In the genomic region with DNA sequence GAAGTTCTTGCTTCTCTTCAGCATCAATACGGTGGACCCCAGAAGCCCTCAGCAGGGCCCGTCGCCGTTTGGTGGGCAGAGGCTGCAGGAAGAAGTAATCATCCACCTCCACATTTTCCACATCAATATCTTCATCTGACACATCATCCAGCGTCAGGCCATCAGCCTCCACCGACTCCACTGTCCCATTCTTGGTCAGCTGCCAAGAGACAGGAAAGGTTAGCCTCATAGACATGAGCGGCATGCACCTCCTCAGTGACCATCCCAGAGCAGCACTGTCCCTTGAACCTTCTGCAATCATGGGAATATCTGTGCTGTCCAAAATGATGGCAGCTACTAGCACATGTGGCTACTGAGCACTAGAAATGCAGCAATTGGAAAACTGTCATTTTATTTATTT, we compare ENCODE assay signal across 31 cellular contexts.
"Had no signal": no experiment of that assay in that cellular context is flagged by ENCODE, and none has a peak within 500 bp of the region (broad histone marks: within the 10 kb centered on the region; RNA-seq: fewer than 3 reads in every experiment).

No MANE protein-coding gene starts in this region.

- FAIRE-seq: astrocyte had no signal

- H3K4me1 ChIP-seq: adrenal gland, breast epithelium, SJSA1 had no signal

- H3K36me3 Mint-ChIP-seq: activated naive CD4-positive, alpha-beta T cell treated with anti-CD3 and anti-CD28 coated beads, Interleukin-2, amount 50 U/mL, for 72 hours had no signal

- DNase-seq: activated B cell treated with CpG ODN at 0.5 μM for 24 hours; activated CD4-positive, alpha-beta memory T cell treated with anti-CD3 and anti-CD28 coated beads, Interleukin-2, amount 10 ng/mL, durations not matched to agents 7 days and 5 days; activated CD4-positive, alpha-beta T cell treated with anti-CD3 and anti-CD28 coated beads for 1 hour; activated CD4-positive, alpha-beta T cell treated with anti-CD3 and anti-CD28 coated beads, Interleukin-2, amount 50 U/mL, for 1 hour; activated gamma-delta T cell treated with Interleukin-2 at 50 U/mL for 16 hours; activated naive CD4-positive, alpha-beta T cell treated with anti-CD3 and anti-CD28 coated beads for 36 hours; activated T-cell treated with anti-CD3 and anti-CD28 coated beads, Interleukin-2, amount 50 U/mL, for 1 hour; adrenal gland; body of pancreas; Kasumi-1; KBM-7; MG63; NCI-H1048; NCI-H1105 treated with DMSO at 0.1 percent for 48 hours; NCI-H1436; NCI-H1694; NCI-H1930; NCI-H2081 treated with DMSO at 0.1 percent for 48 hours; NCI-H226; NCI-H524 treated with DMSO at 0.1 percent for 48 hours; SHP77 treated with DMSO at 0.1 percent for 48 hours; SK-N-SH; T-helper 2 cell; T-helper 9 cell had no signal

- H3K27ac ChIP-seq: adrenal gland, body of pancreas, breast epithelium, SJSA1, VCaP had no signal

- H3K27me3 Mint-ChIP-seq: activated B cell treated with CpG ODN at 0.5 μM for 24 hours; activated CD4-positive, alpha-beta memory T cell treated with anti-CD3 and anti-CD28 coated beads, Interleukin-2, amount 10 ng/mL, durations not matched to agents 7 days and 5 days had no signal

- H3K27me3 ChIP-seq: adrenal gland, body of pancreas, breast epithelium, MG63, SJSA1 had no signal

- H3K27ac Mint-ChIP-seq: activated B cell treated with CpG ODN at 0.5 μM for 24 hours; activated CD4-positive, alpha-beta memory T cell treated with anti-CD3 and anti-CD28 coated beads, Interleukin-2, amount 10 ng/mL, durations not matched to agents 7 days and 5 days; activated naive CD4-positive, alpha-beta T cell treated with anti-CD3 and anti-CD28 coated beads for 36 hours; activated T-helper 1 cell treated with anti-CD3 and anti-CD28 coated beads, Interleukin-12 subunit alpha, Interleukin-12 subunit beta, Interleukin-2, Interleukin-4 antibody, amounts not matched to agents 30 ng/mL and 10 ng/mL and 1 ng/mL, durations not matched to agents 14 hours and 24 hours and 36 hours had no signal

- H3K4me2 ChIP-seq: SK-N-SH had no signal

- H3K4me3 Mint-ChIP-seq: activated B cell treated with CpG ODN at 0.5 μM for 24 hours; activated CD4-positive, alpha-beta memory T cell treated with anti-CD3 and anti-CD28 coated beads, Interleukin-2, amount 10 ng/mL, durations not matched to agents 7 days and 5 days; activated naive CD4-positive, alpha-beta T cell treated with anti-CD3 and anti-CD28 coated beads for 36 hours; activated T-helper 1 cell treated with anti-CD3 and anti-CD28 coated beads, Interleukin-12 subunit alpha, Interleukin-12 subunit beta, Interleukin-2, Interleukin-4 antibody, amounts not matched to agents 30 ng/mL and 10 ng/mL and 1 ng/mL, durations not matched to agents 14 hours and 24 hours and 36 hours had no signal

- H3K4me3 ChIP-seq: adrenal gland, body of pancreas, breast epithelium, MG63, SJSA1 had no signal

- H3K4me1 Mint-ChIP-seq: activated B cell treated with CpG ODN at 0.5 μM for 24 hours; activated CD4-positive, alpha-beta memory T cell treated with anti-CD3 and anti-CD28 coated beads, Interleukin-2, amount 10 ng/mL, durations not matched to agents 7 days and 5 days had no signal

- ATAC-seq: activated naive CD4-positive, alpha-beta T cell treated with anti-CD3 and anti-CD28 coated beads, Interleukin-2, amount 50 U/mL, for 72 hours; body of pancreas; Panc1 had no signal

- H3K9me3 Mint-ChIP-seq: activated B cell treated with CpG ODN at 0.5 μM for 24 hours; activated CD4-positive, alpha-beta memory T cell treated with anti-CD3 and anti-CD28 coated beads, Interleukin-2, amount 10 ng/mL, durations not matched to agents 7 days and 5 days; activated naive CD4-positive, alpha-beta T cell treated with anti-CD3 and anti-CD28 coated beads for 36 hours; activated naive CD4-positive, alpha-beta T cell treated with anti-CD3 and anti-CD28 coated beads, Interleukin-2, amount 50 U/mL, for 72 hours; activated T-helper 1 cell treated with anti-CD3 and anti-CD28 coated beads, Interleukin-12 subunit alpha, Interleukin-12 subunit beta, Interleukin-2, Interleukin-4 antibody, amounts not matched to agents 30 ng/mL and 10 ng/mL and 1 ng/mL, durations not matched to agents 14 hours and 24 hours and 36 hours had no signal

- H3K9ac ChIP-seq: SK-N-SH had no signal

- H3K9me3 ChIP-seq: adrenal gland, body of pancreas, breast epithelium, MG63, SJSA1, SK-N-SH had no signal
